ENCODE assay signal across 18 cellular contexts in the genomic region with DNA sequence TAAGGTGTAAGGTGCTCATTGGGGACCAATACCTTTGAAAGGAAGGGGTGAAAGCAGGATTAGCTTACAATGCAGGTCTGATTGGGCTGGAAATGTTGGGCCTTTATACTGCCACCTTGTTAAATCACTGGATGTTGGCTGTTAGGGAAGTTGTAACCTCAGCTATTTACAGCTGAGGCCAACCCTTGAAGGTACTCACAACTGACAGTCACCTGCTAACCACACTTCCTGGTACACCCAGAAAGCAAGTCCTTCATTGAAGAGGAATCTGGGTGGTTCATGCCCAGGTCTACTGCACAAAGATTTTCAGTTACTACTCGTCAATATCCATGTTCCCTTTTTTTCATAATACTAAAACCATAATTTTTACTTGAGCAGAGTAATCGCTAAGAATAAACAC.
A peak's percentile ranks its signal among the peaks of the same experiment; 100 is the strongest.
DNase-seq lines count a peak whose midpoint lies in the region; ATAC-seq and TF ChIP-seq lines count a peak whose summit lies in the region.
"Had no signal": no experiment of that assay in that cellular context is flagged by ENCODE, and none has a peak within 500 bp of the region (broad histone marks: within the 10 kb centered on the region; RNA-seq: fewer than 3 reads in every experiment).

No MANE protein-coding gene starts in this region.

- ATAC-seq in left colon (peak; percentile 93), GM19395 (IDR thresholded peaks at IDR 0.05; ENCODE audit: unreplicated experiment) (no peak)
- ATAC-seq: A549, K562 had no signal

- TF ChIP-seq EP300 in transverse colon (IDR thresholded peaks at IDR 0.05; ENCODE audit: low read depth) = no peak

- H3K27ac ChIP-seq in transverse colon = no peak overlapping the region
- H3K27ac ChIP-seq: 22Rv1, A549, BLaER1 had no signal

- TF ChIP-seq CTCF in transverse colon (IDR thresholded peaks at IDR 0.05) = no peak

- DNase-seq in DMS153 (lab: John Stamatoyannopoulos, UW) (peak; percentile 1), DMS153 treated with DMSO at 0.1 percent for 48 hours (lab: John Stamatoyannopoulos, UW; ENCODE audit: unreplicated experiment) (no peak), SW480 (ENCODE audit: low spot score) (peak; percentile 60), left colon (peak in 1 of 2 donors; percentile 27), transverse colon (peak; percentile 7), HCEC 1CT (no peak), H4 (ENCODE audit: low spot score) (no peak)
- DNase-seq: AML-193; CD4-positive, alpha-beta memory T cell; DMS79; GDM1; GOT3 had no signal

- no peaks in the 10 kb centered on the region for H3K27me3 ChIP-seq in transverse colon
- H3K27me3 ChIP-seq: BLaER1 had no signal

- no peak for TF ChIP-seq POLR2A in transverse colon (IDR thresholded peaks at IDR 0.05)

- in situ Hi-C loops in transverse colon (cut with MboI; ENCODE audit: low pct_ligation_motif_present in 1 of 4, low pct_unique_long_range_greater_than_20kb in 1 of 4, low sequenced_read_pairs in 3 of 4) = loop anchor here (25.0 kb wide), 1 partner anchor 832 kb away; no protein-coding TSS in a partner anchor

- 44 to 69% methylated on average over 2 of the region's 2 CpGs for WGBS in transverse colon (ENCODE audit: low coverage in 1 of 2), 2 donors

- no peaks in the 10 kb centered on the region for H3K9me3 ChIP-seq in transverse colon
- H3K9me3 ChIP-seq: A549, BLaER1, HAP-1 had no signal

- no peak overlapping the region for H3K4me3 ChIP-seq in transverse colon
- H3K4me3 ChIP-seq: A549, BLaER1, HAP-1, K562 had no signal

- no peaks in the 10 kb centered on the region for H3K4me1 ChIP-seq in transverse colon
- H3K4me1 ChIP-seq: A549, BLaER1, HAP-1 had no signal

- intact Hi-C loops in left colon (cut with DNase I, micrococcal nuclease) (no loop called here), transverse colon (cut with DNase I; ENCODE audit: low total_unique reads) (loop anchor here (10.0 kb wide), 1 partner anchor 840 kb away; no protein-coding TSS in a partner anchor)

- H3K36me3 ChIP-seq in transverse colon = no peaks in the 10 kb centered on the region
- H3K36me3 ChIP-seq: BLaER1, HAP-1 had no signal

Comparison
In these comparisons a context has a peak if more than half of its experiments do, and no peak if none do; other contexts are left out.
1. DNase-seq: peak in DMS153 (single experiment), SW480 (single experiment) and transverse colon (single experiment); none in DMS153 treated with DMSO at 0.1 percent for 48 hours (single experiment), HCEC 1CT (single experiment) and H4 (single experiment).